Comparison of ENCODE assay signal across 22 cellular contexts in genomic region chr12:105574056-105574715, GRCh38.
DNase-seq lines count a peak whose midpoint lies in the region; FAIRE-seq and TF ChIP-seq lines count a peak whose summit lies in the region.
"Had no signal": no experiment of that assay in that cellular context is flagged by ENCODE, and none has a peak within 500 bp of the region (broad histone marks: within the 10 kb centered on the region; RNA-seq: fewer than 3 reads in every experiment).

No MANE protein-coding gene starts in this region.

- no peak overlapping the region for H3K9ac ChIP-seq in mesenchymal stem cell (ENCODE audit: low read length)
- H3K9ac ChIP-seq: KMS-11 had no signal

- DNase-seq in HS-27A (ENCODE audit: low read depth): peak; percentile 11
- DNase-seq in NCI-H446 (lab: John Stamatoyannopoulos, UW): peak; percentile 9 to 58
- peak; percentile 38 for DNase-seq in bronchial epithelial cell (ENCODE audit: low read depth)
- DNase-seq in mesenchymal stem cell: no peak
- DNase-seq in NCI-H2081 treated with DMSO at 0.1 percent for 48 hours (lab: John Stamatoyannopoulos, UW): no peak
- DNase-seq in HPDE6-E6E7 (ENCODE audit: extremely low spot score): no peak
- DNase-seq in activated CD8-positive, alpha-beta memory T cell treated with anti-CD3 and anti-CD28 coated beads, Interleukin-2, amount 50 U/mL, for 48 hours: no peak
- DNase-seq: activated B cell treated with CpG ODN at 0.5 μM for 24 hours; activated CD4-positive, alpha-beta T cell treated with anti-CD3 and anti-CD28 coated beads, Interleukin-2, amount 50 U/mL, for 48 hours; CD4-positive, alpha-beta memory T cell; effector memory CD4-positive, alpha-beta T cell; gastrocnemius medialis; MV-4-11; NCI-H1694 treated with DMSO at 0.1 percent for 48 hours; NCI-H2227 treated with DMSO at 0.1 percent for 48 hours; Right ventricle myocardium superior; stimulated activated CD8-positive, alpha-beta memory T cell treated with anti-CD3 and anti-CD28 coated beads, Interleukin-4, amount 100 ng/mL, for 48 hours; T-helper 9 cell; transverse colon had no signal

- no peaks in the 10 kb centered on the region for H3K79me1 ChIP-seq in mesenchymal stem cell (replicated peaks; ENCODE audit: low read length, poor library complexity, severe bottlenecking)

- no peak overlapping the region for H3K4me3 ChIP-seq in bronchial epithelial cell (ENCODE audit: low read depth, low read length)
- H3K4me3 ChIP-seq in mesenchymal stem cell (ENCODE audit: insufficient read depth in 1 of 2, low read depth in 1 of 2, low read length in 2 of 2): no peak overlapping the region
- H3K4me3 ChIP-seq: esophagus muscularis mucosa, gastrocnemius medialis, transverse colon had no signal

- H3K36me3 ChIP-seq in bronchial epithelial cell (ENCODE audit: control insufficient read depth, insufficient read depth, low read length) (no peaks in the 10 kb centered on the region), mesenchymal stem cell (ENCODE audit: control insufficient read depth in 1 of 2, insufficient read depth in 2 of 2, low read depth in 1 of 2, low read length in 2 of 2) (no peaks in the 10 kb centered on the region)
- H3K36me3 ChIP-seq: esophagus muscularis mucosa, gastrocnemius medialis, transverse colon had no signal

- no peak overlapping the region for H2BK120ac ChIP-seq in mesenchymal stem cell (ENCODE audit: low read depth, low read length)

- no peak overlapping the region for H4K91ac ChIP-seq in mesenchymal stem cell (ENCODE audit: low read length)

- H3K18ac ChIP-seq in mesenchymal stem cell (ENCODE audit: low read depth in 1 of 2, low read length in 2 of 2): no peak overlapping the region

- H4K8ac ChIP-seq in mesenchymal stem cell (ENCODE audit: low read length): no peak overlapping the region

- 97% methylated on average over 3 of the region's 5 CpGs for WGBS in mesenchymal stem cell

- FAIRE-seq in bronchial epithelial cell (lab: Jason Lieb, UNC): peak; percentile 13
- FAIRE-seq: G401.6 had no signal

- H2BK15ac ChIP-seq in mesenchymal stem cell (ENCODE audit: low read depth, poor library complexity, severe bottlenecking): no peak overlapping the region

- no peak overlapping the region for H3K27ac ChIP-seq in mesenchymal stem cell (ENCODE audit: low read length, poor library complexity, severe bottlenecking)
- H3K27ac ChIP-seq: esophagus muscularis mucosa, gastrocnemius medialis, KMS-11, transverse colon had no signal

- H3K4me1 ChIP-seq in mesenchymal stem cell (ENCODE audit: control insufficient read depth, insufficient read depth, low read depth, low read length): peaks cover 4% of the 10 kb centered on the region
- H3K4me1 ChIP-seq: esophagus muscularis mucosa, gastrocnemius medialis had no signal

- H3K4ac ChIP-seq in mesenchymal stem cell (ENCODE audit: low read depth in 1 of 2, low read length in 2 of 2): no peak overlapping the region

- H3K4me2 ChIP-seq in mesenchymal stem cell (ENCODE audit: low read length, poor library complexity, severe bottlenecking): no peak overlapping the region
- H3K4me2 ChIP-seq: KMS-11 had no signal

- H2AFZ ChIP-seq in mesenchymal stem cell (ENCODE audit: low read depth, low read length): no peak overlapping the region

- H3K14ac ChIP-seq in mesenchymal stem cell (ENCODE audit: low read length in 2 of 2): no peak overlapping the region

- H2BK5ac ChIP-seq in mesenchymal stem cell (ENCODE audit: low read depth, low read length, poor library complexity, severe bottlenecking): no peak overlapping the region

- no peaks in the 10 kb centered on the region for H3K9me3 ChIP-seq in mesenchymal stem cell (ENCODE audit: control insufficient read depth, low read length)
- H3K9me3 ChIP-seq: esophagus muscularis mucosa, gastrocnemius medialis, transverse colon had no signal

- no peak overlapping the region for H2BK12ac ChIP-seq in mesenchymal stem cell (ENCODE audit: low read length in 2 of 2)

- no peaks in the 10 kb centered on the region for H3K27me3 ChIP-seq in bronchial epithelial cell (ENCODE audit: control insufficient read depth, insufficient read depth, low read length)
- H3K27me3 ChIP-seq in mesenchymal stem cell (ENCODE audit: control insufficient read depth in 1 of 2, insufficient read depth in 1 of 2, low read length in 2 of 2): no peaks in the 10 kb centered on the region
- H3K27me3 ChIP-seq: esophagus muscularis mucosa, gastrocnemius medialis, transverse colon had no signal

- peak overlapping the region; percentile 3 for H2AK5ac ChIP-seq in mesenchymal stem cell (ENCODE audit: low read length, severe bottlenecking)

- H3K23ac ChIP-seq in mesenchymal stem cell (ENCODE audit: low read length in 2 of 2): no peak overlapping the region

- no peak for TF ChIP-seq CTCF in bronchial epithelial cell (IDR thresholded peaks at IDR 0.05; ENCODE audit: insufficient read depth, low read length, severe bottlenecking)

Comparison
In these comparisons a context has a peak if more than half of its experiments do, and no peak if none do; other contexts are left out.
1. DNase-seq: peak in HS-27A (single experiment), NCI-H446 (2 of 2) and bronchial epithelial cell (single experiment); none in mesenchymal stem cell (single experiment), NCI-H2081 treated with DMSO at 0.1 percent for 48 hours (single experiment), HPDE6-E6E7 (single experiment) and activated CD8-positive, alpha-beta memory T cell treated with anti-CD3 and anti-CD28 coated beads, Interleukin-2, amount 50 U/mL, for 48 hours (single experiment).